In the genomic region with DNA sequence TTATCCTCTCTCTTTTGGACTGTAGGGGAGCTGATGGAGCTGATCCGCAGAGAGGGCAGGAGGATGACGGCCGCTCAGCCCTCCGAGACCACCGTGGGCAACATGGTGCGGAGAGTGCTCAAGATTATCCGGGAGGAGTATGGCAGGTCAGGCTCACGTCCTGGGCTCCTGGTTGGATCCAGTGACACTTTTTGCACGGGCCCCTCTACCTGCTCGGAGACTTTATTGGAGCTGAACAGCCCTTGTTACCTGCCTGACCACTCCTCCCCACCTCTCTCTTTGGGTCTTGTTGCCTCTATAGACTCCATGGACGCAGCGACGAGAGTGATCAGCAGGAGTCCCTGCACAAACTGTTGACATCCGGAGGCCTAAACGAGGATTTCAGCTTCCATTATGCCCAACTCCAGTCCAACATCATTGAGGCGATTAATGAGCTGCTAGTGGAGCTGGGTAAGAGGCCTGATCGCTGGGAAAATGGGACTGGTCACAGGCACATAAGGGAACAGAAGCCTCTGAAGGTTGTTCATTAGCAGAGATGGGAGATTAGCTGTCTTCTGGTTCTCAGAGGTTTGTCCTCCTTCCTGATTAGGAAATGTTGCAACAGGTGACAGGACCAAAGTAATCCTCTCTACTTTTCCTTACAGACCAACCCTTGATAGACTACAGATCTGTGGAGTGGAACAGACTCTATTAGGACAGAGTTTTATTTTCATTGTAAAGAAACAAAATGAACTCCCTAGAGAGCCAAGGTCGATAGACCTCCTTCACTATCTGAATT, we compare ENCODE assay signal across 8 cellular contexts. TPM values are rescaled to one million over a fixed set of nuclear protein-coding genes. Genes with fewer than 3 reads are reported as not detected.
DNase-seq lines count a peak whose midpoint lies in the region; ATAC-seq and TF ChIP-seq lines count a peak whose summit lies in the region.

No MANE protein-coding gene starts in this region.

- peak overlapping the region; percentile 97 for H3K27ac Mint-ChIP-seq in effector memory CD8-positive, alpha-beta T cell
- no peak overlapping the region for H3K27ac Mint-ChIP-seq in neural progenitor cell

- peaks cover 15% of the 10 kb centered on the region for H3F3A ChIP-seq in neural progenitor cell (ENCODE audit: low read depth)

- H3K4me1 Mint-ChIP-seq in effector memory CD8-positive, alpha-beta T cell (ENCODE audit: low read depth in 2 of 2): peaks cover 33 to 41% of the 10 kb centered on the region in 2 donors
- H3K4me1 Mint-ChIP-seq in neural progenitor cell: peaks cover 15% of the 10 kb centered on the region

- H3K27me3 Mint-ChIP-seq in effector memory CD8-positive, alpha-beta T cell: no peaks in the 10 kb centered on the region
- H3K27me3 Mint-ChIP-seq in neural progenitor cell (ENCODE audit: insufficient read depth, low read depth): peaks cover under 1% of the 10 kb centered on the region

- H3K9me3 ChIP-seq in OCI-LY3 (ENCODE audit: insufficient read depth, low read length) (no peaks in the 10 kb centered on the region), neural progenitor cell (ENCODE audit: low read depth) (no peaks in the 10 kb centered on the region)

- H3K9me3 Mint-ChIP-seq in effector memory CD8-positive, alpha-beta T cell: no peaks in the 10 kb centered on the region
- H3K9me3 Mint-ChIP-seq in neural progenitor cell: peaks cover 4% of the 10 kb centered on the region

- peaks cover 53% of the 10 kb centered on the region for H3K36me3 Mint-ChIP-seq in effector memory CD8-positive, alpha-beta T cell (ENCODE audit: insufficient read depth)
- H3K36me3 Mint-ChIP-seq in neural progenitor cell: peaks cover 18% of the 10 kb centered on the region

- H3K36me3 ChIP-seq in OCI-LY3 (replicated peaks; ENCODE audit: low read depth, low read length): peaks cover 28% of the 10 kb centered on the region
- H3K36me3 ChIP-seq in neural progenitor cell: no peaks in the 10 kb centered on the region

- in situ Hi-C loops in G401 (cut with HindIII; ENCODE audit: low sequenced_read_pairs): no loop called here

- no peaks in the 10 kb centered on the region for H3K27me3 ChIP-seq in OCI-LY3 (ENCODE audit: low read depth, low read length)
- H3K27me3 ChIP-seq in neural progenitor cell: no peaks in the 10 kb centered on the region
- H3K27me3 ChIP-seq in foreskin keratinocyte: no peaks in the 10 kb centered on the region

- peak overlapping the region; percentile 81 to 89 for H3K4me3 Mint-ChIP-seq in effector memory CD8-positive, alpha-beta T cell
- H3K4me3 Mint-ChIP-seq in neural progenitor cell: peak overlapping the region; percentile 99

- no peaks in the 10 kb centered on the region for H4K20me1 ChIP-seq in OCI-LY3 (ENCODE audit: insufficient read depth, low read length)
- H4K20me1 ChIP-seq in neural progenitor cell (ENCODE audit: low read depth): peaks cover 9% of the 10 kb centered on the region

- H3K4me1 ChIP-seq in OCI-LY3 (ENCODE audit: low read length) (peaks cover 12% of the 10 kb centered on the region), neural progenitor cell (peaks cover 8% of the 10 kb centered on the region), foreskin keratinocyte (peaks cover 9% of the 10 kb centered on the region)

- H3K27ac ChIP-seq in OCI-LY3 (ENCODE audit: low read length): no peak overlapping the region
- no peak overlapping the region for H3K27ac ChIP-seq in neural progenitor cell
- no peak overlapping the region for H3K27ac ChIP-seq in foreskin keratinocyte

- H3K79me2 ChIP-seq in OCI-LY3 (ENCODE audit: low read length): peaks cover 17% of the 10 kb centered on the region
- peaks cover 22% of the 10 kb centered on the region for H3K79me2 ChIP-seq in neural progenitor cell (ENCODE audit: low read depth)

- H3K4me2 ChIP-seq in OCI-LY3 (ENCODE audit: low read length) (peak overlapping the region; percentile 99), neural progenitor cell (peak overlapping the region; percentile 87)

- peak; percentile 11 for DNase-seq in G401 (ENCODE audit: low spot score)
- DNase-seq in effector memory CD8-positive, alpha-beta T cell: no peak
- DNase-seq in neural progenitor cell (ENCODE audit: low spot score): peak; percentile 19
- DNase-seq in foreskin keratinocyte: no peak
- no peak for DNase-seq in globus pallidus (ENCODE audit: low spot score)
- DNase-seq in HPDE6-E6E7 (ENCODE audit: extremely low spot score): no peak
- DNase-seq in stimulated activated CD8-positive, alpha-beta memory T cell treated with anti-CD3 and anti-CD28 coated beads, Interleukin-4, amount 100 ng/mL, for 48 hours: no peak

- TF ChIP-seq CTCF in OCI-LY3 (IDR thresholded peaks at IDR 0.05; ENCODE audit: low read depth, low read length) (no peak), neural progenitor cell (IDR thresholded peaks at IDR 0.05) (no peak), foreskin keratinocyte (conservative IDR thresholded peaks at IDR 0.05) (no peak)

- H3K9ac ChIP-seq in OCI-LY3 (ENCODE audit: low read length): peak overlapping the region; percentile 69
- H3K9ac ChIP-seq in neural progenitor cell: peak overlapping the region; percentile 61

- H2AFZ ChIP-seq in OCI-LY3 (ENCODE audit: low read depth, low read length): peak overlapping the region; percentile 39; the same call in 1 of the 2 replicates
- peak overlapping the region; percentile 81 for H2AFZ ChIP-seq in neural progenitor cell (replicated peaks)

- peak overlapping the region; percentile 90 for H3K4me3 ChIP-seq in OCI-LY3 (ENCODE audit: low read length)
- peak overlapping the region; percentile 85 for H3K4me3 ChIP-seq in neural progenitor cell

- ATAC-seq in effector memory CD8-positive, alpha-beta T cell (replicated peaks): no peak
- ATAC-seq in foreskin keratinocyte: no peak

RNA-seq across cellular contexts. Expression of gene EIF2B2, which starts 0.7 kb away (rescaled TPM):
- total RNA-seq in G401 (2014; rRNA removed; shearing (Covaris generic)): 48.6 and 88.4 TPM in 2 replicates
- total RNA-seq in neural progenitor cell (ENCODE audit: low replicate concordance): 26.9 and 29.7 TPM in 2 replicates
- total RNA-seq in foreskin keratinocyte: 57.8 and 65.5 TPM in 2 replicates
- polyA plus RNA-seq in foreskin keratinocyte: 76.5 and 80.1 TPM in 2 replicates

RNA-seq across cellular contexts. Expression of gene MLH3, which starts 47.8 kb away (rescaled TPM):
- 11.1 and 21.0 TPM in 2 replicates for total RNA-seq in G401 (2014; rRNA removed; shearing (Covaris generic))
- total RNA-seq in neural progenitor cell (ENCODE audit: low replicate concordance) (23.2 and 41.5 TPM in 2 replicates), foreskin keratinocyte (12.2 and 14.9 TPM in 2 replicates)
- 5.5 and 7.7 TPM in 2 replicates for polyA plus RNA-seq in foreskin keratinocyte

RNA-seq across cellular contexts. Expression of gene PGF, which starts 48.0 kb away (rescaled TPM):
- 1.8 and 3.9 TPM in 2 replicates for total RNA-seq in G401 (2014; rRNA removed; shearing (Covaris generic))
- total RNA-seq in neural progenitor cell (ENCODE audit: low replicate concordance): 1.0 and 2.1 TPM in 2 replicates
- total RNA-seq in foreskin keratinocyte: 28.8 and 31.5 TPM in 2 replicates
- 29.1 and 31.7 TPM in 2 replicates for polyA plus RNA-seq in foreskin keratinocyte

Comparison
In these comparisons a context has a peak if more than half of its experiments do, and no peak if none do; other contexts are left out.
1. DNase-seq: peak in G401 (single experiment) and neural progenitor cell (single experiment); none in effector memory CD8-positive, alpha-beta T cell (0 of 3), foreskin keratinocyte (0 of 2), globus pallidus (single experiment), HPDE6-E6E7 (single experiment) and stimulated activated CD8-positive, alpha-beta memory T cell treated with anti-CD3 and anti-CD28 coated beads, Interleukin-4, amount 100 ng/mL, for 48 hours (single experiment).